In the genomic region with DNA sequence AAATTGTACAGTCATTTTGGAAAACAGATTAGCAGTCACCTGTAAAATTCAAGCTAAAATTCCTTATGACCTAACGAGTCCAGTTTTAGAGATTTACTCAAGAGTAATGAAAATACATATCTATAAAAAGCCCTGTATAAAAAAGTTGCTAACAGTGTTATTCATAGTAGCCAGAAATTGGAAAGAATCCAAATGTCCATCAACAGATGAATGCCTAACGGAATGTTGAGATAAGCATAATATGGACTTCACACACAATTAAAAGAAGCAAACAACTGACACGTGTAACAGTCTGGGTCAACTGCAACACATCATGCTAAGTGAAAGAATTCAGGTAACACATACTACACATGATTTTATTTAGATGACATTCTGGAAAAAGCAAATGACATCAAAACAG, we compare ENCODE assay signal across 29 cellular contexts.
"Had no signal": no experiment of that assay in that cellular context is flagged by ENCODE, and none has a peak within 500 bp of the region (broad histone marks: within the 10 kb centered on the region; RNA-seq: fewer than 3 reads in every experiment).

No MANE protein-coding gene starts in this region.

- ATAC-seq: activated CD4-positive, CD25-positive, alpha-beta regulatory T cell treated with anti-CD3 and anti-CD28 coated beads, Interleukin-2, amount 50 U/mL, for 24 hours; activated CD8-positive, alpha-beta T cell treated with anti-CD3 and anti-CD28 coated beads for 36 hours; activated T-cell treated with anti-CD3 and anti-CD28 coated beads, Interleukin-2, amount 50 U/mL, for 4 hours; activated T-helper 17 cell treated with anti-CD3 and anti-CD28 coated beads, Interleukin-2, amount 50 U/mL, for 72 hours; effector memory CD8-positive, alpha-beta T cell; gastrocnemius medialis; T-helper 17 cell had no signal

- H3K27ac ChIP-seq: brain microvascular endothelial cell, epithelial cell of prostate, gastrocnemius medialis, WERI-Rb-1 had no signal

- DNase-seq: activated B cell treated with CpG ODN at 0.5 μM for 24 hours; activated CD4-positive, alpha-beta T cell treated with anti-CD3 and anti-CD28 coated beads for 48 hours; activated CD4-positive, alpha-beta T cell treated with anti-CD3 and anti-CD28 coated beads, Interleukin-2, amount 50 U/mL, for 1 hour; activated CD4-positive, alpha-beta T cell treated with anti-CD3 and anti-CD28 coated beads, Interleukin-2, amount 50 U/mL, for 48 hours; activated CD8-positive, alpha-beta memory T cell treated with anti-CD3 and anti-CD28 coated beads for 24 hours; activated CD8-positive, alpha-beta T cell treated with anti-CD3 and anti-CD28 coated beads for 36 hours; activated effector memory CD4-positive, alpha-beta T cell treated with Interleukin-2 at 50 U/mL for 16 hours; activated gamma-delta T cell treated with Interleukin-2 at 50 U/mL for 16 hours; activated naive CD4-positive, alpha-beta T cell treated with anti-CD3 and anti-CD28 coated beads, Interleukin-2, amount 50 U/mL, for 16 hours; activated naive CD4-positive, alpha-beta T cell treated with Interleukin-2 at 50 U/mL for 16 hours; activated T-cell treated with anti-CD3 and anti-CD28 coated beads, Interleukin-2, amount 50 U/mL, for 4 hours; amniotic stem cell; brain microvascular endothelial cell; caudate nucleus; cortex of kidney; dermis blood vessel endothelial cell; effector CD4-positive, alpha-beta T cell; effector memory CD8-positive, alpha-beta T cell; foreskin fibroblast; gastrocnemius medialis; glutamatergic neuron; heart left ventricle; T-helper 1 cell; T-helper 17 cell; T1000; WERI-Rb-1 had no signal

- H3K4me3 ChIP-seq: gastrocnemius medialis, heart left ventricle had no signal

- H3K27me3 ChIP-seq: brain microvascular endothelial cell, gastrocnemius medialis, heart left ventricle had no signal

- H3K4me1 ChIP-seq: gastrocnemius medialis had no signal
